15 cellular contexts compared by ENCODE assay signal in the genomic region with DNA sequence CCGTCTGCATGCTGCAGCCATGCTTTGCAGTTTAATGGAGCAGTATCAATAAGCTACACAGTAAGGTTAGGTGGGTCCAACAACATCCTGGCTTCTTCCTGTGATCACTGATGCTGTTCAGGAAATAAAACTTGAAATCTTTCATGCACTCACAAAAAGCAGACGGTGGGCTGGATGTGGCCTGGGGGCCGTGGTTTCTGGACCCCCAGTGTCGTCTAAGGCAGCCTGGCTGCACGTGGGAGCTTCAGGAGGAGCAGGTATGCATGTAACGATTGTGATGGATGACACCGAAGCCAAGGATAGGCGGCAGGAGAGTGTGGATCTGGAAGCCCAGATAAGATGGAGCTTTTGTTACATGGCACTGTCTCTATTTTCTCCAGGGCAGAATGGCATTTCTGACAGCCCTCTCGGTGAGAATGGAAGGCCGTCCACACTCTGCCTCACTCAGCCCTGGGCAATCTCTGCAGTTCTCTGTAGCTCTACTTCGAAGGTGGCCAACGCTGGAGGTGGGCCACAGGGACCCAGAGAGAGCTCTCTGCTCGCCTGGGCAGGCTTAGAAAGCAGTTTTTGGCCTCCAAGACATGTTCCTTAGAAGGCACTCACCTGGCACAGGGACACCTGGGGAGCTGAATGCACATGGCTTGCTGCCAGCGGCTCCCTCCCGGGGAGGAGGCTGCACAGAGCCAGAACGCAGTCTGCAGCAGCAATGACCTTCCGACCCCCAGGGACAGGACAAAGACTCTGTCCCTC. TPM values are rescaled to one million over a fixed set of nuclear protein-coding genes. Genes with fewer than 3 reads are reported as not detected.
DNase-seq lines count a peak whose midpoint lies in the region; ATAC-seq, FAIRE-seq and TF ChIP-seq lines count a peak whose summit lies in the region.
"Had no signal": no experiment of that assay in that cellular context is flagged by ENCODE, and none has a peak within 500 bp of the region (broad histone marks: within the 10 kb centered on the region; RNA-seq: fewer than 3 reads in every experiment).

No MANE protein-coding gene starts in this region.

- no peak overlapping the region for H3K4me3 Mint-ChIP-seq in type B pancreatic cell

- H3K4me1 ChIP-seq in right lobe of liver: no peaks in the 10 kb centered on the region
- no peaks in the 10 kb centered on the region for H3K4me1 ChIP-seq in HepG2 (ENCODE audit: insufficient read depth, low read length)
- H3K4me1 ChIP-seq: A549 had no signal

- H3K27me3 Mint-ChIP-seq in type B pancreatic cell: peaks cover 5% of the 10 kb centered on the region

- peaks cover 12% of the 10 kb centered on the region; the same call in 1 of the 2 replicates for H4K20me1 ChIP-seq in HepG2 (ENCODE audit: insufficient read depth, low read length)

- 64% methylated on average over 8 of the region's 17 CpGs for WGBS in right lobe of liver (ENCODE audit: insufficient coverage, low coverage, low lambda C conversion rate, missing lambda C conversion rate)
- WGBS in HepG2 (ENCODE audit: low lambda C conversion rate): 95% methylated on average over 12 of the region's 17 CpGs

- CTCF ChIA-PET in HepG2 (lab: Yijun Ruan, JAX; ENCODE audit: low intra/inter-chr PET ratio, low total read pairs): no interaction called here

- TF ChIP-seq POLR2A in right lobe of liver (IDR thresholded peaks at IDR 0.05) (no peak), HepG2 (IDR thresholded peaks at IDR 0.05; ENCODE audit: insufficient read depth in 1 of 2, low read depth in 2 of 2, low read length in 2 of 2) (no peak)

- H3K27ac Mint-ChIP-seq in type B pancreatic cell: no peak overlapping the region

- TF ChIP-seq CTCF in right lobe of liver (IDR thresholded peaks at IDR 0.05) (no peak), HepG2 (CRISPR knock-in tag; IDR thresholded peaks at IDR 0.05) (no peak), type B pancreatic cell (conservative IDR thresholded peaks at IDR 0.05) (no peak)

- no TSS peak for BruUV-seq in HepG2 (replicated peaks; lab: Mats Ljungman, UMichigan)

- intact Hi-C loops in right lobe of liver (cut with DNase I): no loop called here
- intact Hi-C loops in HepG2 (cut with micrococcal nuclease; ENCODE audit: unreplicated experiment): no loop called here

- H3K9me3 ChIP-seq in right lobe of liver (no peaks in the 10 kb centered on the region), HepG2 (ENCODE audit: low read length) (no peaks in the 10 kb centered on the region)
- H3K9me3 ChIP-seq: A549 had no signal

- no peak overlapping the region for H3K4me3 ChIP-seq in right lobe of liver
- no peak overlapping the region for H3K4me3 ChIP-seq in HepG2 (replicated peaks in 1 of 3; ENCODE audit: insufficient read depth in 1 of 3, low read depth in 2 of 3, low read length in 3 of 3)
- H3K4me3 ChIP-seq: A549, PC-9 had no signal

- H3K27me3 ChIP-seq in right lobe of liver: no peaks in the 10 kb centered on the region
- H3K27me3 ChIP-seq in HepG2 (ENCODE audit: control insufficient read depth in 1 of 2, insufficient read depth in 2 of 2, low read length in 2 of 2): no peaks in the 10 kb centered on the region

- H3K79me2 ChIP-seq in HepG2 (ENCODE audit: insufficient read depth, low read length): no peaks in the 10 kb centered on the region

- in situ Hi-C loops in HepG2 (cut with HindIII; ENCODE audit: extremely low pct_ligation_motif_present, low pct_unique_long_range_greater_than_20kb): no loop called here

- H3K36me3 ChIP-seq in right lobe of liver (no peaks in the 10 kb centered on the region), HepG2 (replicated peaks in 1 of 2; ENCODE audit: control insufficient read depth in 1 of 2, insufficient read depth in 2 of 2, low read length in 2 of 2) (no peaks in the 10 kb centered on the region)

- H3K4me2 ChIP-seq in HepG2 (ENCODE audit: low read depth, low read length): no peak overlapping the region
- H3K4me2 ChIP-seq: A549, PC-9 had no signal

- H3K4me1 Mint-ChIP-seq in type B pancreatic cell (ENCODE audit: unreplicated experiment): no peaks in the 10 kb centered on the region

- no peak overlapping the region for H2AFZ ChIP-seq in HepG2 (ENCODE audit: low read length)
- H2AFZ ChIP-seq: PC-9 had no signal

- ATAC-seq in right lobe of liver: peak in 1 of 4 donors; percentile 10
- ATAC-seq in HepG2: no peak
- ATAC-seq: A549, SK-N-SH treated with all-trans-retinoic acid at 6 μM for 48 hours had no signal

- no peaks in the 10 kb centered on the region for H3K9me3 Mint-ChIP-seq in type B pancreatic cell

- DNase-seq in NCI-H2171 treated with DMSO at 0.1 percent for 48 hours (lab: John Stamatoyannopoulos, UW): peak; percentile 3
- DNase-seq in NCI-H2171 (lab: John Stamatoyannopoulos, UW): no peak
- DNase-seq in right lobe of liver: peak in 2 of 3 donors; percentile 6 to 29
- no peak for DNase-seq in HepG2 (ENCODE audit: low spot score)
- peak; percentile 47 for DNase-seq in left kidney (ENCODE audit: low read depth, low spot score)
- no peak for DNase-seq in GF-D8 (lab: John Stamatoyannopoulos, UW)
- no peak for DNase-seq in type B pancreatic cell (ENCODE audit: extremely low spot score, unreplicated experiment)
- no peak for DNase-seq in kidney tubule cell (ENCODE audit: low spot score)
- DNase-seq: GOT3, NCI-H187, NCI-H526, PC-9, SHP77 had no signal

- no peak for FAIRE-seq in HepG2 (lab: Jason Lieb, UNC)
- FAIRE-seq: A549 had no signal

- POLR2A ChIA-PET in HepG2 (lab: Yijun Ruan, JAX): no interaction called here

- H3K9ac ChIP-seq in HepG2 (ENCODE audit: insufficient read depth, low read depth, low read length): no peak overlapping the region

- no peaks in the 10 kb centered on the region for H3K36me3 Mint-ChIP-seq in type B pancreatic cell

- no peak for TF ChIP-seq RAD21 in HepG2 (CRISPR knock-in tag; IDR thresholded peaks at IDR 0.05)

- no peak overlapping the region for H3K27ac ChIP-seq in right lobe of liver
- no peak overlapping the region for H3K27ac ChIP-seq in HepG2 (ENCODE audit: extremely low read length, insufficient read depth, low read length)
- H3K27ac ChIP-seq: A549, PC-9 had no signal

- TF ChIP-seq EP300 in HepG2 (IDR thresholded peaks at IDR 0.05; ENCODE audit: low read depth in 2 of 2, low read length in 2 of 2) (no peak), HepG2 (CRISPR knock-in tag; IDR thresholded peaks at IDR 0.05; ENCODE audit: borderline replicate concordance) (no peak)

TF ChIP-seq in HepG2, 621 proteins besides CTCF, POLR2A, EP300 and RAD21 (continues in another document):
- TF ChIP-seq, protein P1, sequence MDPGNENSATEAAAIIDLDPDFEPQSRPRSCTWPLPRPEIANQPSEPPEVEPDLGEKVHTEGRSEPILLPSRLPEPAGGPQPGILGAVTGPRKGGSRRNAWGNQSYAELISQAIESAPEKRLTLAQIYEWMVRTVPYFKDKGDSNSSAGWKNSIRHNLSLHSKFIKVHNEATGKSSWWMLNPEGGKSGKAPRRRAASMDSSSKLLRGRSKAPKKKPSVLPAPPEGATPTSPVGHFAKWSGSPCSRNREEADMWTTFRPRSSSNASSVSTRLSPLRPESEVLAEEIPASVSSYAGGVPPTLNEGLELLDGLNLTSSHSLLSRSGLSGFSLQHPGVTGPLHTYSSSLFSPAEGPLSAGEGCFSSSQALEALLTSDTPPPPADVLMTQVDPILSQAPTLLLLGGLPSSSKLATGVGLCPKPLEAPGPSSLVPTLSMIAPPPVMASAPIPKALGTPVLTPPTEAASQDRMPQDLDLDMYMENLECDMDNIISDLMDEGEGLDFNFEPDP (CRISPR knock-in tag; conservative IDR thresholded peaks at IDR 0.05): no peak
- TF ChIP-seq, protein P2, sequence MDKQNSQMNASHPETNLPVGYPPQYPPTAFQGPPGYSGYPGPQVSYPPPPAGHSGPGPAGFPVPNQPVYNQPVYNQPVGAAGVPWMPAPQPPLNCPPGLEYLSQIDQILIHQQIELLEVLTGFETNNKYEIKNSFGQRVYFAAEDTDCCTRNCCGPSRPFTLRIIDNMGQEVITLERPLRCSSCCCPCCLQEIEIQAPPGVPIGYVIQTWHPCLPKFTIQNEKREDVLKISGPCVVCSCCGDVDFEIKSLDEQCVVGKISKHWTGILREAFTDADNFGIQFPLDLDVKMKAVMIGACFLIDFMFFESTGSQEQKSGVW (CRISPR knock-in tag; IDR thresholded peaks at IDR 0.05; ENCODE audit: borderline replicate concordance): no peak
- TF ChIP-seq RBM22 (optimal IDR thresholded peaks at IDR 0.05; ENCODE audit: low read length) (no peak), MED13 (CRISPR knock-in tag; IDR thresholded peaks at IDR 0.05) (no peak), ONECUT2 (CRISPR knock-in tag; IDR thresholded peaks at IDR 0.05) (no peak)

RNA-seq across cellular contexts. Expression of a gene that starts 46.4 kb away (rescaled TPM):
- total RNA-seq in right lobe of liver (10 to 100 TPM; 32.1 to 61.3 (median 48.9) TPM), HepG2 (2016; rRNA removed; fragmentation: Illumina TruSeq; extraction: Trizol) (17.4 and 24.2 TPM in 2 replicates), type B pancreatic cell (ENCODE audit: low replicate concordance) (28.5 and 33.1 TPM in 2 replicates)
- 12.3 and 12.9 TPM in 2 replicates for total RNA-seq in HepG2 (2016; cell fraction: cytosol; rRNA removed; fragmentation: Illumina TruSeq; extraction: Trizol; ENCODE audit: low read depth)
- total RNA-seq in HepG2 (2016; cell fraction: insoluble cytoplasmic fraction; rRNA removed; fragmentation: Illumina TruSeq; extraction: Trizol): 17.6 and 20.3 TPM in 2 replicates
- total RNA-seq in HepG2 (2016; cell fraction: membrane; rRNA removed; fragmentation: Illumina TruSeq; extraction: Trizol): 25.6 and 28.9 TPM in 2 replicates
- total RNA-seq in HepG2 (2016; cell fraction: nucleus; rRNA removed; fragmentation: Illumina TruSeq; extraction: Trizol): 26.8 and 29.4 TPM in 2 replicates
- polyA plus RNA-seq in HepG2 (2011; rRNA removed): 20.2 and 24.5 TPM in 2 replicates
- polyA plus RNA-seq in HepG2 (2011; cell fraction: cytosol; rRNA removed): 11.4 and 12.7 TPM in 2 replicates
- 77.1 and 100 TPM in 2 replicates for polyA plus RNA-seq in HepG2 (2011; cell fraction: nucleus; rRNA removed)
- 40.4 and 47.7 TPM in 2 replicates for polyA plus RNA-seq in HepG2 (2012)
- 3.1 and 3.4 TPM in 2 replicates for polyA plus RNA-seq in HepG2 (2016; cell fraction: cytosol; fragmentation: Illumina TruSeq; extraction: Trizol; ENCODE audit: low read depth)
- 23.2 and 33.8 TPM in 2 replicates for polyA plus RNA-seq in HepG2 (2016; cell fraction: insoluble cytoplasmic fraction; fragmentation: Illumina TruSeq; extraction: Trizol; ENCODE audit: low read depth)
- 13.5 and 17.5 TPM in 2 replicates for polyA plus RNA-seq in HepG2 (2016; cell fraction: membrane; fragmentation: Illumina TruSeq; extraction: Trizol; ENCODE audit: low read depth)
- polyA plus RNA-seq in HepG2 (2016; cell fraction: nucleus; fragmentation: Illumina TruSeq; extraction: Trizol; ENCODE audit: insufficient read depth, low read depth): 57.5 and 60.4 TPM in 2 replicates
- polyA minus RNA-seq in HepG2 (2011; rRNA and poly(A)+ RNA removed; ENCODE audit: low replicate concordance): 6.5 and 33.0 TPM in 2 replicates
- polyA minus RNA-seq in HepG2 (2011; cell fraction: cytosol; rRNA and poly(A)+ RNA removed): 25.6 and 30.7 TPM in 2 replicates
- 49.3 and 52.3 TPM in 2 replicates for polyA minus RNA-seq in HepG2 (2011; cell fraction: nucleus; rRNA and poly(A)+ RNA removed)

Comparison
In these comparisons a context has a peak if more than half of its experiments do, and no peak if none do; other contexts are left out.
1. DNase-seq: peak in NCI-H2171 treated with DMSO at 0.1 percent for 48 hours (single experiment), right lobe of liver (2 of 3) and left kidney (single experiment); none in NCI-H2171 (single experiment), HepG2 (single experiment), GF-D8 (single experiment), type B pancreatic cell (single experiment) and kidney tubule cell (single experiment).